ENCODE assay signal across 8 cellular contexts in the genomic region with DNA sequence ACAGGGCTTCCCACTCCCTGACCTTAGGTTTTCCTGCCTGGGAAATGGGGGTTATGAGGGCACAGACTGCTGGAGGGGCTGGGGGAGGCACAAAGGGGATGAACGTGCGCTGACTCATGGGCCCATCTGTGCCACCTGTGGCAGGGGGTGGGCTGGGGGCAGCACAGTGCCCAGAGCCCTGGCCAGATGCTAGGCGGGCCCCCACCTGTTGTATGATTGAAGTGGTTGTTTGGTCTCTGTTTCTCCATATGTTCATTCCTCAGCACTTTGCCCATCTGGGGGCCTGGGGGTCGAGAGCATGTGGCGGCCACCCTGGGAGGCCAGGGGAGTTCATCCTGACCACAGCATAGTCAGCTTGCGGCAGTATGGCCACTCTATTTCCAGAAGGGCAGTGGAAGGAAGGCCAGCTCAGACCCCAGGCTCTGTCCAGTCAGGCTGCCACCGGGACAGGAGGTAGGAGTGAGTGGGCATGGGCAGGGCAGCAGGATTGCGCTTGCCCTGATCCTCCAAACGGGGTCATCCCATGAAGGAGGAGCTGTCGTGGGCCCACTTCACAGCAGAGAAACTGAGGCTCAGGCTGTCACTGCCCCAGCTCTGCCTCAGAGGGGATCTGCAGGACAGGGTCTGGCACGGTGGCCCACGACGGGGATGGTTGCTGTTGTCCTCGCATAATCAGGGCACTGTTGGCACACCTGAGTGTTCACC. TPM values are rescaled to one million over a fixed set of nuclear protein-coding genes. Genes with fewer than 3 reads are reported as not detected.
DNase-seq lines count a peak whose midpoint lies in the region; ATAC-seq, FAIRE-seq and TF ChIP-seq lines count a peak whose summit lies in the region.

No MANE protein-coding gene starts in this region.

- no TSS peak for BruUV-seq in Calu3 (replicated peaks; lab: Mats Ljungman, UMichigan)
- no TSS peak for BruUV-seq in endothelial cell of umbilical vein (replicated peaks; lab: Mats Ljungman, UMichigan)

- H3K4me3 ChIP-seq in NT2/D1 (ENCODE audit: insufficient read length, low read depth), result peak overlapping the region; percentile 69
- peak overlapping the region in 1 of 3 experiments; percentile 37 for H3K4me3 ChIP-seq in endothelial cell of umbilical vein (replicated peaks in 1 of 3; ENCODE audit: insufficient read depth in 1 of 3, low read depth in 1 of 3, low read length in 3 of 3)
- peak overlapping the region; percentile 93 to 94 for H3K4me3 ChIP-seq in neutrophil (ENCODE audit: low read depth in 1 of 2, low read length in 1 of 2)

- no peaks in the 10 kb centered on the region for H3K9me1 ChIP-seq in endothelial cell of umbilical vein (replicated peaks; ENCODE audit: control insufficient read depth, extremely low read depth, insufficient read depth, low read length)

- H3K9me3 ChIP-seq in NT2/D1 (ENCODE audit: insufficient read depth, low read length), result no peaks in the 10 kb centered on the region
- H3K9me3 ChIP-seq in endothelial cell of umbilical vein (replicated peaks; ENCODE audit: control insufficient read depth, insufficient read depth, low read length), result no peaks in the 10 kb centered on the region
- H3K9me3 ChIP-seq in neutrophil, result no peaks in the 10 kb centered on the region

- peaks cover 8% of the 10 kb centered on the region for H3K4me1 Mint-ChIP-seq in Calu3 (ENCODE audit: low read depth, unreplicated experiment)

- POLR2A ChIA-PET in endothelial cell of umbilical vein (lab: Charles Lee), result interaction anchor here (1.1 to 1.7 kb wide), 2 partner anchors 15 to 39 kb away, joined by 8 to 11 read pairs; a partner anchor contains a TSS

- dilution Hi-C loops in endothelial cell of umbilical vein (cut with MboI; ENCODE audit: extremely low pct_ligation_motif_present, low sequenced_read_pairs), result no loop called here

- intact Hi-C loops in Calu3 (cut with micrococcal nuclease; ENCODE audit: unreplicated experiment) (no loop called here), endothelial cell of umbilical vein (cut with micrococcal nuclease) (no loop called here)

- FAIRE-seq in endothelial cell of umbilical vein (lab: Jason Lieb, UNC), result no peak

- peak overlapping the region; percentile 47 for H3K4me2 ChIP-seq in endothelial cell of umbilical vein (ENCODE audit: insufficient read depth, low read length)

- H3K36me3 Mint-ChIP-seq in Calu3 (ENCODE audit: insufficient read depth, unreplicated experiment), result peaks cover 20% of the 10 kb centered on the region

- TF ChIP-seq CTCF in Calu3 (IDR thresholded peaks at IDR 0.05; ENCODE audit: unreplicated experiment), result no peak
- TF ChIP-seq CTCF in endothelial cell of umbilical vein (IDR thresholded peaks at IDR 0.05; ENCODE audit: extremely low read depth in 1 of 2, insufficient read depth in 1 of 2, low read depth in 1 of 2, low read length in 2 of 2), result no peak
- TF ChIP-seq CTCF in neutrophil (IDR thresholded peaks at IDR 0.05), result no peak

- no peak overlapping the region for H3K27ac Mint-ChIP-seq in Calu3 (ENCODE audit: unreplicated experiment)

- H3K79me2 ChIP-seq in endothelial cell of umbilical vein (ENCODE audit: control insufficient read depth, insufficient read depth, low read length), result peaks cover 8% of the 10 kb centered on the region

- H3K27ac ChIP-seq in endothelial cell of umbilical vein (ENCODE audit: insufficient read depth, low read depth, low read length) (peak overlapping the region; percentile 75), neutrophil (peak overlapping the region; percentile 100)

- DNase-seq in Calu3 (no peak), NT2/D1 (ENCODE audit: low read depth, low spot score) (no peak), endothelial cell of umbilical vein (ENCODE audit: low read depth, low spot score) (no peak), NCI-H1048 (lab: John Stamatoyannopoulos, UW) (no peak), NCI-H1417 treated with DMSO at 0.1 percent for 48 hours (lab: John Stamatoyannopoulos, UW) (no peak)
- DNase-seq in activated CD8-positive, alpha-beta memory T cell treated with anti-CD3 and anti-CD28 coated beads for 24 hours, result no peak

- no peaks in the 10 kb centered on the region for H3K27me3 Mint-ChIP-seq in Calu3 (ENCODE audit: unreplicated experiment)

- H3K36me3 ChIP-seq in NT2/D1 (ENCODE audit: insufficient read depth, insufficient read length, low read length), result peaks cover 16% of the 10 kb centered on the region
- H3K36me3 ChIP-seq in endothelial cell of umbilical vein (ENCODE audit: control insufficient read depth in 2 of 2, extremely low read depth in 1 of 2, insufficient read depth in 2 of 2, low read length in 2 of 2), result no peaks in the 10 kb centered on the region
- H3K36me3 ChIP-seq in neutrophil, result peaks cover 31% of the 10 kb centered on the region

- H3K4me1 ChIP-seq in NT2/D1 (ENCODE audit: insufficient read depth, insufficient read length) (peaks cover 30% of the 10 kb centered on the region), endothelial cell of umbilical vein (ENCODE audit: control insufficient read depth, extremely low read depth, insufficient read depth, low read length) (peaks cover 41% of the 10 kb centered on the region), neutrophil (ENCODE audit: control insufficient read depth in 1 of 2, insufficient read depth in 1 of 2, low read depth in 1 of 2, low read length in 1 of 2) (peaks cover 56 to 57% of the 10 kb centered on the region in 2 experiments)

- H3K27me3 ChIP-seq in NT2/D1 (ENCODE audit: insufficient read depth, insufficient read length), result peaks cover 15% of the 10 kb centered on the region
- H3K27me3 ChIP-seq in endothelial cell of umbilical vein (ENCODE audit: control insufficient read depth in 2 of 2, insufficient read depth in 2 of 2, low read length in 2 of 2), result no peaks in the 10 kb centered on the region
- H3K27me3 ChIP-seq in neutrophil, result peaks cover 28% of the 10 kb centered on the region

- CTCF ChIA-PET in Calu3 (lab: Charles Lee), result interaction anchor here (0.6 to 0.7 kb wide), 2 partner anchors 15 to 19 kb away, joined by 3 to 5 read pairs; no protein-coding TSS in a partner anchor
- CTCF ChIA-PET in endothelial cell of umbilical vein (lab: Charles Lee), result interaction anchor here (0.6 to 1.8 kb wide), 10 partner anchors 9 to 432 kb away, joined by 3 to 13 read pairs (median 5); no protein-coding TSS in a partner anchor

- H2AFZ ChIP-seq in endothelial cell of umbilical vein (ENCODE audit: low read depth, low read length), result peak overlapping the region; percentile 89

- peak overlapping the region; percentile 71 for H3K4me3 Mint-ChIP-seq in Calu3 (ENCODE audit: low read depth, unreplicated experiment)

- no peaks in the 10 kb centered on the region for H4K20me1 ChIP-seq in endothelial cell of umbilical vein (replicated peaks; ENCODE audit: control insufficient read depth, extremely low read depth, insufficient read depth, low read length)

- no peak for ATAC-seq in GM21381 (IDR thresholded peaks at IDR 0.05; ENCODE audit: unreplicated experiment)

- no peak for TF ChIP-seq POLR2A in endothelial cell of umbilical vein (IDR thresholded peaks at IDR 0.05; ENCODE audit: low read depth, low read length)

- no peaks in the 10 kb centered on the region for H3K9me3 Mint-ChIP-seq in Calu3 (ENCODE audit: low read depth, unreplicated experiment)

- H3K9ac ChIP-seq in NT2/D1 (ENCODE audit: insufficient read length, low read depth) (peak overlapping the region; percentile 85), endothelial cell of umbilical vein (replicated peaks; ENCODE audit: extremely low read depth, insufficient read depth, low read length) (peak overlapping the region; percentile 92)

TF ChIP-seq in endothelial cell of umbilical vein, 7 proteins besides CTCF, POLR2A, EP300 and RAD21:
- TF ChIP-seq, protein P1, sequence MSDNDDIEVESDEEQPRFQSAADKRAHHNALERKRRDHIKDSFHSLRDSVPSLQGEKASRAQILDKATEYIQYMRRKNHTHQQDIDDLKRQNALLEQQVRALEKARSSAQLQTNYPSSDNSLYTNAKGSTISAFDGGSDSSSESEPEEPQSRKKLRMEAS (IDR thresholded peaks at IDR 0.05; ENCODE audit: insufficient read depth, insufficient read length), result no peak
- TF ChIP-seq FOS (IDR thresholded peaks at IDR 0.05; ENCODE audit: borderline replicate concordance, insufficient read depth, low read length), result peak; percentile 32

RNA-seq across cellular contexts. Expression of a gene that starts 0.8 kb away (rescaled TPM):
- 12.6 and 15.2 TPM in 2 replicates for total RNA-seq in Calu3 (2022)
- 31.5 and 42.2 TPM in 2 replicates for total RNA-seq in endothelial cell of umbilical vein
- 57.7 and 75.4 TPM in 2 replicates for polyA plus RNA-seq in endothelial cell of umbilical vein
- polyA plus RNA-seq in endothelial cell of umbilical vein (2011; cell fraction: cytosol; rRNA removed), result 41.6 and 45.2 TPM in 2 replicates
- polyA plus RNA-seq in endothelial cell of umbilical vein (2011; cell fraction: nucleus; rRNA removed), result 13.5 and 16.1 TPM in 2 replicates
- polyA plus RNA-seq in endothelial cell of umbilical vein (2012), result 47.0 and 62.3 TPM in 2 replicates
- polyA minus RNA-seq in endothelial cell of umbilical vein, result 17.9 and 23.1 TPM in 2 replicates
- 9.3 TPM for polyA minus RNA-seq in endothelial cell of umbilical vein (2011; cell fraction: cytosol; rRNA and poly(A)+ RNA removed)
- 6.6 and 11.2 TPM in 2 replicates for polyA minus RNA-seq in endothelial cell of umbilical vein (2011; cell fraction: nucleus; rRNA and poly(A)+ RNA removed)

RNA-seq across cellular contexts. Expression of a gene that starts 38.9 kb away (rescaled TPM):
- 26.1 and 26.4 TPM in 2 replicates for total RNA-seq in Calu3 (2022)
- 45.7 and 58.4 TPM in 2 replicates for total RNA-seq in endothelial cell of umbilical vein
- 148 and 238 TPM in 2 replicates for polyA plus RNA-seq in endothelial cell of umbilical vein
- 73.7 and 99.6 TPM in 2 replicates for polyA plus RNA-seq in endothelial cell of umbilical vein (2011; cell fraction: cytosol; rRNA removed)
- 77.8 and 80.0 TPM in 2 replicates for polyA plus RNA-seq in endothelial cell of umbilical vein (2011; cell fraction: nucleus; rRNA removed)
- polyA plus RNA-seq in endothelial cell of umbilical vein (2012), result 44.0 and 78.6 TPM in 2 replicates
- 25.4 and 36.1 TPM in 2 replicates for polyA minus RNA-seq in endothelial cell of umbilical vein
- 7.7 TPM for polyA minus RNA-seq in endothelial cell of umbilical vein (2011; cell fraction: cytosol; rRNA and poly(A)+ RNA removed)
- polyA minus RNA-seq in endothelial cell of umbilical vein (2011; cell fraction: nucleus; rRNA and poly(A)+ RNA removed), result 18.2 and 21.8 TPM in 2 replicates

RNA-seq across cellular contexts. Expression of a gene that starts 49.0 kb away (rescaled TPM):
- total RNA-seq in Calu3 (2022) (81.2 and 85.7 TPM in 2 replicates), endothelial cell of umbilical vein (not detected in 2 replicates)
- not detected in 2 replicates for polyA plus RNA-seq in endothelial cell of umbilical vein
- not detected in 2 replicates for polyA plus RNA-seq in endothelial cell of umbilical vein (2011; cell fraction: cytosol; rRNA removed)
- polyA plus RNA-seq in endothelial cell of umbilical vein (2011; cell fraction: nucleus; rRNA removed), result not detected in 2 replicates
- polyA plus RNA-seq in endothelial cell of umbilical vein (2012), result 0.05 TPM in 1 of 2 replicates, not detected in the other
- not detected in 2 replicates for polyA minus RNA-seq in endothelial cell of umbilical vein
- polyA minus RNA-seq in endothelial cell of umbilical vein (2011; cell fraction: cytosol; rRNA and poly(A)+ RNA removed), result 5.7 TPM
- polyA minus RNA-seq in endothelial cell of umbilical vein (2011; cell fraction: nucleus; rRNA and poly(A)+ RNA removed), result not detected in 2 replicates

Comparison
In these comparisons a context has a peak if more than half of its experiments do, and no peak if none do; other contexts are left out.
1. RNA of a gene that starts 49.0 kb away (total RNA-seq): 81.2 to 85.7 TPM in Calu3; not detected in endothelial cell of umbilical vein; every median in the first group is over 10 times any median in the second.